Comparison of ENCODE assay signal across 1 cellular context in genomic region chr2:106195996-106196395, GRCh38.
TF ChIP-seq lines count a peak whose summit lies in the region.

No MANE protein-coding gene starts in this region.

TF ChIP-seq in IMR-90, 13 proteins besides CTCF, POLR2A, EP300 and RAD21 (continued from another document):
- TF ChIP-seq ELK1 (IDR thresholded peaks at IDR 0.05; ENCODE audit: borderline replicate concordance, low read depth, low read length) (no peak), RCOR1 (IDR thresholded peaks at IDR 0.05; ENCODE audit: insufficient replicate concordance, low read length) (no peak), NFE2L2 (IDR thresholded peaks at IDR 0.05; ENCODE audit: low read depth, low read length) (no peak), MXI1 (IDR thresholded peaks at IDR 0.05; ENCODE audit: borderline replicate concordance, low read depth, low read length) (no peak)
